16 cellular contexts compared by ENCODE assay signal in genomic region chr1:110582378-110582777, GRCh38. TPM values are rescaled to one million over a fixed set of nuclear protein-coding genes. Genes with fewer than 3 reads are reported as not detected.
DNase-seq lines count a peak whose midpoint lies in the region; ATAC-seq and TF ChIP-seq lines count a peak whose summit lies in the region.
"Had no signal": no experiment of that assay in that cellular context is flagged by ENCODE, and none has a peak within 500 bp of the region (broad histone marks: within the 10 kb centered on the region; RNA-seq: fewer than 3 reads in every experiment).

No MANE protein-coding gene starts in this region.

- H2BK5ac ChIP-seq in H9 (ENCODE audit: insufficient read length, low read length), result no peak overlapping the region

- H2BK20ac ChIP-seq in H9 (ENCODE audit: low read depth, low read length, poor library complexity, severe bottlenecking), result no peak overlapping the region

- no peak overlapping the region for H4K5ac ChIP-seq in H9 (ENCODE audit: insufficient read length, low read depth, low read length)

- no peak overlapping the region for H3K4ac ChIP-seq in H9 (ENCODE audit: low read depth, low read length)

- H2BK12ac ChIP-seq in H9 (ENCODE audit: insufficient read length, low read depth, low read length), result no peak overlapping the region

- no peaks in the 10 kb centered on the region for H3K9me3 ChIP-seq in stomach smooth muscle (ENCODE audit: control insufficient read depth in 2 of 2, low read length in 2 of 2)
- H3K9me3 ChIP-seq in H9 (ENCODE audit: control insufficient read depth, low read depth, low read length), result no peaks in the 10 kb centered on the region
- no peaks in the 10 kb centered on the region for H3K9me3 ChIP-seq in SJCRH30 (replicated peaks)
- H3K9me3 ChIP-seq: A549 had no signal

- H3K36me3 Mint-ChIP-seq in naive thymus-derived CD8-positive, alpha-beta T cell, result no peaks in the 10 kb centered on the region
- peaks cover 0 to 6% (median 0%) of the 10 kb centered on the region in 3 experiments; a peak in 1 of 7 replicates for H3K36me3 Mint-ChIP-seq in H9 (ENCODE audit: insufficient read depth in 1 of 3, low read depth in 3 of 3)
- H3K36me3 Mint-ChIP-seq: CD14-positive monocyte had no signal

- H2BK15ac ChIP-seq in H9 (ENCODE audit: low read depth, low read length), result no peak overlapping the region

- H2AK5ac ChIP-seq in H9 (ENCODE audit: insufficient read length, low read length), result no peak overlapping the region

- H3K56ac ChIP-seq in H9 (ENCODE audit: insufficient read length, low read depth, low read length), result no peak overlapping the region

- no peaks in the 10 kb centered on the region for H3K79me1 ChIP-seq in H9 (ENCODE audit: insufficient read depth, low read depth, low read length, poor library complexity, severe bottlenecking)

- no peak overlapping the region for H4K8ac ChIP-seq in H9 (replicated peaks; ENCODE audit: insufficient read length, low read depth, low read length)

- no peak overlapping the region for H3K4me3 ChIP-seq in stomach smooth muscle (ENCODE audit: low read length in 2 of 2)
- no peak overlapping the region for H3K4me3 ChIP-seq in SJCRH30
- H3K4me3 ChIP-seq: A549 had no signal

- H3K14ac ChIP-seq in H9 (ENCODE audit: insufficient read depth, low read length), result no peak overlapping the region

- no peaks in the 10 kb centered on the region for H3K23me2 ChIP-seq in H9 (ENCODE audit: insufficient read length, low read depth, low read length, poor library complexity, severe bottlenecking)

- no peak overlapping the region for H2BK120ac ChIP-seq in H9 (ENCODE audit: low read depth, low read length, poor library complexity, severe bottlenecking)

- H3K27me3 Mint-ChIP-seq in naive thymus-derived CD8-positive, alpha-beta T cell, result peaks cover 0 to 15% (median 5%) of the 10 kb centered on the region in 5 donors
- H3K27me3 Mint-ChIP-seq in H9 (ENCODE audit: low read depth), result peaks cover 94% of the 10 kb centered on the region

- no peak for ATAC-seq in naive thymus-derived CD8-positive, alpha-beta T cell
- ATAC-seq: A549 had no signal

- no peak overlapping the region for H3K9ac ChIP-seq in stomach smooth muscle (ENCODE audit: low read length in 2 of 2)
- no peak overlapping the region for H3K9ac ChIP-seq in H9 (ENCODE audit: extremely low read depth, insufficient read length, low read length)

- H3K18ac ChIP-seq in H9 (ENCODE audit: insufficient read length, low read depth, low read length), result no peak overlapping the region

- H3K27ac Mint-ChIP-seq in naive thymus-derived CD8-positive, alpha-beta T cell, result no peak overlapping the region
- no peak overlapping the region for H3K27ac Mint-ChIP-seq in H9

- H2AFZ ChIP-seq in H9 (ENCODE audit: low read length), result no peak overlapping the region

- peaks cover 0 to 2% (median 0%) of the 10 kb centered on the region in 9 donors for H3K9me3 Mint-ChIP-seq in naive thymus-derived CD8-positive, alpha-beta T cell
- peaks cover 5 to 9% of the 10 kb centered on the region in 2 experiments; a peak in 2 of 5 replicates for H3K9me3 Mint-ChIP-seq in H9

- peaks cover 30% of the 10 kb centered on the region for H3K4me1 ChIP-seq in stomach smooth muscle (ENCODE audit: control insufficient read depth, insufficient read depth, low read length)
- no peaks in the 10 kb centered on the region for H3K4me1 ChIP-seq in H9 (ENCODE audit: insufficient read depth, low read length)
- no peaks in the 10 kb centered on the region for H3K4me1 ChIP-seq in SJCRH30
- H3K4me1 ChIP-seq: A549 had no signal

- no peaks in the 10 kb centered on the region for H3K79me2 ChIP-seq in H9 (ENCODE audit: insufficient read depth, low read length)

- POLR2A ChIA-PET in naive thymus-derived CD8-positive, alpha-beta T cell (lab: Charles Lee), result no interaction called here

- H4K20me1 ChIP-seq in H9 (ENCODE audit: control insufficient read depth, insufficient read depth, insufficient read length), result no peaks in the 10 kb centered on the region

- DNase-seq in NCI-H446 (lab: John Stamatoyannopoulos, UW) (peak; percentile 46 to 61), inferior parietal cortex (ENCODE audit: extremely low spot score) (peak; percentile 51), AG08395 (ENCODE audit: low spot score) (no peak), H9 (no peak), SJCRH30 (no peak)
- DNase-seq in naive thymus-derived CD8-positive, alpha-beta T cell, result no peak
- DNase-seq: DMS 273 treated with DMSO at 0.1 percent for 48 hours, GF-D8, NCI-H1436 treated with DMSO at 0.1 percent for 48 hours, NCI-H2029 treated with DMSO at 0.1 percent for 48 hours, NCI-H524 had no signal

- no peak overlapping the region for H4K91ac ChIP-seq in H9 (ENCODE audit: insufficient read length, low read depth, low read length)

- H3T11ph ChIP-seq in H9 (ENCODE audit: low read length), result no peak overlapping the region

- no peak overlapping the region for H3K4me3 Mint-ChIP-seq in naive thymus-derived CD8-positive, alpha-beta T cell
- H3K4me3 Mint-ChIP-seq in H9, result no peak overlapping the region
- H3K4me3 Mint-ChIP-seq: CD14-positive monocyte had no signal

- TF ChIP-seq CTCF in H9 (conservative IDR thresholded peaks at IDR 0.05), result no peak

- H3K27ac ChIP-seq in cingulate gyrus (ENCODE audit: low read depth, low read length) (peak overlapping the region; percentile 88), stomach smooth muscle (ENCODE audit: low read length) (peak overlapping the region; percentile 37), H9 (ENCODE audit: insufficient read length, low read depth, low read length) (no peak overlapping the region), SJCRH30 (no peak overlapping the region)
- H3K27ac ChIP-seq: A549, RWPE1 had no signal

- H3K27me3 ChIP-seq in stomach smooth muscle (ENCODE audit: control insufficient read depth in 1 of 2, insufficient read depth in 2 of 2, low read length in 2 of 2) (no peaks in the 10 kb centered on the region), H9 (ENCODE audit: insufficient read depth, low read length) (peaks cover 3% of the 10 kb centered on the region; the same call in 1 of the 2 replicates), SJCRH30 (0 out of 2 replicates have a peak, but pooled peaks cover 3% of the 10 kb centered on the region)

- H3K4me2 ChIP-seq in H9 (ENCODE audit: insufficient read depth, insufficient read length, low read length), result no peak overlapping the region
- H3K4me2 ChIP-seq: A549 had no signal

- H3K36me3 ChIP-seq in stomach smooth muscle (ENCODE audit: control insufficient read depth in 2 of 2, insufficient read depth in 2 of 2, low read length in 2 of 2), result no peaks in the 10 kb centered on the region
- H3K36me3 ChIP-seq in SJCRH30, result no peaks in the 10 kb centered on the region

- no CpG with 5 or more reads among the region's 4 CpGs for WGBS in H9 (ENCODE audit: extremely low coverage, insufficient read length, low lambda C conversion rate)

- H3K23ac ChIP-seq in H9 (ENCODE audit: insufficient read length, low read depth, low read length), result no peak overlapping the region

- H3K4me1 Mint-ChIP-seq in naive thymus-derived CD8-positive, alpha-beta T cell, result no peaks in the 10 kb centered on the region
- H3K4me1 Mint-ChIP-seq in H9, result no peaks in the 10 kb centered on the region
- H3K4me1 Mint-ChIP-seq: CD14-positive monocyte had no signal

RNA-seq across cellular contexts. Expression of gene KCNA2, which starts 23.8 kb away (rescaled TPM):
- total RNA-seq in naive thymus-derived CD8-positive, alpha-beta T cell, result under 1 TPM; 0.22 to 0.23 TPM
- not detected for polyA plus RNA-seq in naive thymus-derived CD8-positive, alpha-beta T cell
- total RNA-seq in H9 (2021), result 0.33 and 0.37 TPM in 2 replicates
- not detected in 2 replicates for total RNA-seq in SJCRH30 (2014; rRNA removed; shearing (Covaris generic))
- polyA plus RNA-seq: CD14-positive monocyte had no signal

Comparison
In these comparisons a context has a peak if more than half of its experiments do, and no peak if none do; other contexts are left out.
1. DNase-seq: peak in NCI-H446 (2 of 2) and inferior parietal cortex (single experiment); none in AG08395 (single experiment), naive thymus-derived CD8-positive, alpha-beta T cell (0 of 10), H9 (single experiment) and SJCRH30 (0 of 2).
2. H3K27ac ChIP-seq: peak in cingulate gyrus (single experiment) and stomach smooth muscle (single experiment); none in H9 (single experiment) and SJCRH30 (single experiment).